In the genomic region with DNA sequence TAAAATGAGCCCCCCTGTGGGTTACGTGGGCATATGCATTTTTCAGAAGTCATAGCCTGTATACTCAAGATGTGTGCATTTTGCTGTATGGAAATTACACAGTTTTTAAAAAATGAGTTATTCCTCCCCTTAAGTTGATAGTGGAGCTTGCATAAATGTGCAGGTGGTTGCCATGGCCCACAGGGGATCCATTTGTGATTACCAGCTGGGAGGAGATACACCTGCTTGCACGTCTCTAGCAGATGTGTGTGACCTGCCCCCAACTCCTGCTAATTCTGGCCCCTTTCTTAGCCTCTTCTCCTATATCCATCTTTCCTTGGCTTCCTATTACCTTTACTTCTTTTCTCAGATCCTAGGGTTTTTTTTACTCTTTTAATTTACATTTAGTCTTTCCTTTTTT, we compare ENCODE assay signal across 18 cellular contexts.
A peak's percentile ranks its signal among the peaks of the same experiment; 100 is the strongest.
DNase-seq lines count a peak whose midpoint lies in the region; ATAC-seq, FAIRE-seq and TF ChIP-seq lines count a peak whose summit lies in the region.
"Had no signal": no experiment of that assay in that cellular context is flagged by ENCODE, and none has a peak within 500 bp of the region (broad histone marks: within the 10 kb centered on the region; RNA-seq: fewer than 3 reads in every experiment).

No MANE protein-coding gene starts in this region.

- peak overlapping the region; percentile 6 for H3K27ac ChIP-seq in RWPE2 (ENCODE audit: poor library complexity, severe bottlenecking)
- H3K27ac ChIP-seq: Peyer's patch had no signal

- POLR2A ChIA-PET in GM10248 (lab: Yijun Ruan, JAX) = no interaction called here

- H3K9me3 Mint-ChIP-seq in mesothelial cell of epicardium = peaks cover 7% of the 10 kb centered on the region

- H3K27me3 Mint-ChIP-seq in mesothelial cell of epicardium (ENCODE audit: low read depth) = no peaks in the 10 kb centered on the region

- peak overlapping the region; percentile 43 for H3K27ac Mint-ChIP-seq in mesothelial cell of epicardium
- H3K27ac Mint-ChIP-seq: CD14-positive monocyte had no signal

- H3K4me3 ChIP-seq in RWPE2 (ENCODE audit: severe bottlenecking) = no peak overlapping the region
- H3K4me3 ChIP-seq: HAP-1, Peyer's patch had no signal

- no peaks in the 10 kb centered on the region for H3K36me3 ChIP-seq in RWPE2 (ENCODE audit: low read depth)
- H3K36me3 ChIP-seq: HAP-1, Peyer's patch had no signal

- peak; percentile 71 for FAIRE-seq in GM12891 (lab: Jason Lieb, UNC)

- peaks cover 30% of the 10 kb centered on the region for H3K36me3 Mint-ChIP-seq in mesothelial cell of epicardium

- H3K9me3 ChIP-seq in RWPE2 (ENCODE audit: severe bottlenecking) = no peaks in the 10 kb centered on the region
- H3K9me3 ChIP-seq: HAP-1, Peyer's patch had no signal

- H3K27me3 ChIP-seq in RWPE2 (ENCODE audit: insufficient read depth, poor library complexity, severe bottlenecking) = no peaks in the 10 kb centered on the region
- H3K27me3 ChIP-seq: Peyer's patch had no signal

- TF ChIP-seq CTCF in RWPE2 (IDR thresholded peaks at IDR 0.05; ENCODE audit: poor library complexity, severe bottlenecking) = no peak
- no peak for TF ChIP-seq CTCF in mesothelial cell of epicardium (IDR thresholded peaks at IDR 0.05; ENCODE audit: unreplicated experiment)
- TF ChIP-seq CTCF in GM10248 (IDR thresholded peaks at IDR 0.05; ENCODE audit: control extremely low read depth, extremely low read depth, low read depth, missing control alignments) = no peak

- H3K4me1 Mint-ChIP-seq in mesothelial cell of epicardium = peaks cover 58% of the 10 kb centered on the region
- H3K4me1 Mint-ChIP-seq: CD14-positive monocyte had no signal

- no peak for DNase-seq in GM12891 (ENCODE audit: insufficient read length, low spot score)
- DNase-seq in NCI-H1105 (lab: John Stamatoyannopoulos, UW) = peak; percentile 25
- no peak for DNase-seq in RWPE2 (ENCODE audit: low spot score)
- DNase-seq in mesothelial cell of epicardium (ENCODE audit: low spot score in 2 of 2, unreplicated experiment in 2 of 2) = no peak
- no peak for DNase-seq in GM10248 (ENCODE audit: extremely low spot score)
- DNase-seq in NOMO-1 treated with DMSO at 0.1 percent for 48 hours (lab: John Stamatoyannopoulos, UW; ENCODE audit: unreplicated experiment) = no peak
- DNase-seq: AML-193, DMS153, Kasumi-1, MM.1S, NCI-H187 treated with DMSO at 0.1 percent for 48 hours, Peyer's patch, Right ventricle myocardium superior, T-helper 1 cell had no signal

- TF ChIP-seq POLR2A in GM12891 (IDR thresholded peaks at IDR 0.05; ENCODE audit: low read depth, low read length) = no peak

- CTCF ChIA-PET in GM10248 (lab: Yijun Ruan, JAX) = interaction anchor here (0.8 kb wide), 1 partner anchor 13 kb away, joined by 3 read pairs; no protein-coding TSS in a partner anchor

- ATAC-seq in RWPE2 (ENCODE audit: low read depth) (no peak), GM18870 (IDR thresholded peaks at IDR 0.05; ENCODE audit: unreplicated experiment) (no peak), HG03571 (IDR thresholded peaks at IDR 0.05; ENCODE audit: unreplicated experiment) (no peak)

- peaks cover 10% of the 10 kb centered on the region for H3K4me1 ChIP-seq in RWPE2 (ENCODE audit: insufficient read depth, poor library complexity, severe bottlenecking)
- H3K4me1 ChIP-seq: Peyer's patch had no signal

- H3K4me3 Mint-ChIP-seq in mesothelial cell of epicardium = no peak overlapping the region
- H3K4me3 Mint-ChIP-seq: CD14-positive monocyte had no signal

TF ChIP-seq in GM12891, 5 proteins besides CTCF, POLR2A, EP300 and RAD21:
- no peak for TF ChIP-seq TAF1 (IDR thresholded peaks at IDR 0.05; ENCODE audit: low read depth, low read length)
- TF ChIP-seq POU2F2 (IDR thresholded peaks at IDR 0.05; ENCODE audit: low read depth, low read length) = 0 out of 2 replicates have a peak, but pooled peaks have one; percentile 19
- no peak for TF ChIP-seq SPI1 (IDR thresholded peaks at IDR 0.05; ENCODE audit: low read depth, low read length)
- peak; percentile 24 for TF ChIP-seq PAX5 (IDR thresholded peaks at IDR 0.05; ENCODE audit: insufficient read depth, low read length, severe bottlenecking)
